In the genomic region with DNA sequence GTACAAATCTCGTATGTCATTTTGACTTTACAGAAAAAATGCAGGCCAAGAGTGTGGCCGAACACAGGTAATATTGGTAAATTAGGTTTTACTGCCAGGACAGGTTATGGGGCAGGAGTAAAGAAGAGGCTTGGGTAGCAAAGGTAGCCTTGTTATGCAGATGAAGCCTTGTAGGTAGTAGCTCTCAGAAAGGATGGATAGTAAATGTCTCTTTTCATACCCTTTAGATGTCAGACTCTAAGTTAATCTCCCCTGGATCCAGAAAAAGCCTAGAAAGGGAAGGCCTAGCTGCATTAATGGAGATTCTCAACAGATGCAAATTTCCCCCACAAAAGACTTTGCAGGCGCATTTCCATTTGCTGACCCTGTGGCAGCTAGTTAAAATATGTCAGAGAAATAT, we compare ENCODE assay signal across 21 cellular contexts.
"Had no signal": no experiment of that assay in that cellular context is flagged by ENCODE, and none has a peak within 500 bp of the region (broad histone marks: within the 10 kb centered on the region; RNA-seq: fewer than 3 reads in every experiment).

No MANE protein-coding gene starts in this region.

- H3K27me3 ChIP-seq: dorsolateral prefrontal cortex, hepatocyte, pancreas, suprapubic skin, thyroid gland had no signal

- H3K4me3 Mint-ChIP-seq: mesothelial cell of epicardium, natural killer cell, neural crest cell, type B pancreatic cell had no signal

- H3K79me2 ChIP-seq: hepatocyte had no signal

- H3K36me3 ChIP-seq: pancreas, suprapubic skin, thyroid gland had no signal

- DNase-seq: cortex of kidney; dorsolateral prefrontal cortex; effector CD8-positive, alpha-beta T cell; foreskin melanocyte; head of caudate nucleus; kidney glomerular epithelial cell; mammary epithelial cell; natural killer cell; nucleus accumbens; pancreas; right cardiac atrium; small intestine; stimulated activated CD4-positive, alpha-beta T cell treated with anti-CD3 and anti-CD28 coated beads, Interleukin-12 subunit alpha, Interleukin-12 subunit beta, amount 100 ng/mL, for 4 hours; stimulated activated naive CD4-positive, alpha-beta T cell treated with Interleukin-2 at 50 U/mL for 16 hours; thyroid gland had no signal

- H2AFZ ChIP-seq: hepatocyte had no signal

- ATAC-seq: natural killer cell, pancreas, right cardiac atrium had no signal

- H3K27ac ChIP-seq: dorsolateral prefrontal cortex, hepatocyte, pancreas, suprapubic skin, thyroid gland had no signal

- H3K9me3 Mint-ChIP-seq: mesothelial cell of epicardium, neural crest cell, type B pancreatic cell had no signal

- H3K4me3 ChIP-seq: dorsolateral prefrontal cortex, hepatocyte, pancreas, suprapubic skin, thyroid gland had no signal

- H3K9me3 ChIP-seq: pancreas, suprapubic skin, thyroid gland had no signal

- H3K36me3 Mint-ChIP-seq: mesothelial cell of epicardium, natural killer cell, type B pancreatic cell had no signal

- H3K4me1 ChIP-seq: pancreas, suprapubic skin, thyroid gland had no signal

- H3K27me3 Mint-ChIP-seq: progenitor cell of endocrine pancreas, type B pancreatic cell had no signal

- H3K4me2 ChIP-seq: hepatocyte had no signal

- H3K27ac Mint-ChIP-seq: mesothelial cell of epicardium, natural killer cell, type B pancreatic cell had no signal

- H3K4me1 Mint-ChIP-seq: natural killer cell, neural crest cell had no signal
